20 cellular contexts compared by ENCODE assay signal in genomic region chr1:110856410-110856809, GRCh38. TPM values are rescaled to one million over a fixed set of nuclear protein-coding genes. Genes with fewer than 3 reads are reported as not detected.
A peak's percentile ranks its signal among the peaks of the same experiment; 100 is the strongest.
DNase-seq lines count a peak whose midpoint lies in the region; ATAC-seq, FAIRE-seq and TF ChIP-seq lines count a peak whose summit lies in the region.
"Had no signal": no experiment of that assay in that cellular context is flagged by ENCODE, and none has a peak within 500 bp of the region (broad histone marks: within the 10 kb centered on the region; RNA-seq: fewer than 3 reads in every experiment).

No MANE protein-coding gene starts in this region.

- ATAC-seq in A549 (no peak), left colon (peak; percentile 24)
- ATAC-seq: HCT116 had no signal

- no peaks in the 10 kb centered on the region for H3K9me3 ChIP-seq in A549

- H3K4me1 ChIP-seq in A549, result no peaks in the 10 kb centered on the region

- FAIRE-seq in A549 (lab: Jason Lieb, UNC) (no peak), GM19239 (lab: Jason Lieb, UNC) (no peak)
- FAIRE-seq: G401.6, GM12892, H1 had no signal

- no peak for TF ChIP-seq POLR2A in A549 (IDR thresholded peaks at IDR 0.05; ENCODE audit: low read length)

- no peak overlapping the region for H3K4me2 ChIP-seq in A549

- H3K4me3 ChIP-seq in A549, result no peak overlapping the region
- no peak overlapping the region for H3K4me3 ChIP-seq in LNCaP clone FGC (ENCODE audit: low read depth, low read length)
- H3K4me3 ChIP-seq: GM23248 had no signal

- WGBS in A549 (ENCODE audit: missing lambda C conversion rate), result 42% methylated on average over 2 of the region's 2 CpGs

- CTCF ChIA-PET in A549 (lab: Yijun Ruan, JAX), result no interaction called here

- TF ChIP-seq EP300 in A549 (IDR thresholded peaks at IDR 0.05), result no peak

- no peak for TF ChIP-seq RAD21 in A549 (conservative IDR thresholded peaks at IDR 0.05 in 1 of 2, IDR thresholded peaks at IDR 0.05 in 1 of 2)

- DNase-seq in DMS53 (lab: John Stamatoyannopoulos, UW), result peak; percentile 10
- no peak for DNase-seq in DMS53 treated with DMSO at 0.1 percent for 48 hours (lab: John Stamatoyannopoulos, UW; ENCODE audit: unreplicated experiment)
- DNase-seq in A549 (ENCODE audit: low read depth in 1 of 2, low spot score in 1 of 2), result no peak
- DNase-seq in LNCaP clone FGC (ENCODE audit: low read depth), result peak; percentile 33
- DNase-seq in left colon, result no peak
- no peak for DNase-seq in H4 (ENCODE audit: low spot score)
- no peak for DNase-seq in GM19239 (ENCODE audit: insufficient read length, low spot score)
- DNase-seq: 8988T; C1 segment of cervical spinal cord; Calu3; CD4-positive, alpha-beta memory T cell; COR-L47; DND-41; GM23248; H9 had no signal

- H3K27ac ChIP-seq in A549, result no peak overlapping the region
- H3K27ac ChIP-seq: GM23248 had no signal

- POLR2A ChIA-PET in A549 (lab: Yijun Ruan, JAX), result no interaction called here

- no peak for TF ChIP-seq CTCF in A549 (IDR thresholded peaks at IDR 0.05)
- no peak for TF ChIP-seq CTCF in LNCaP clone FGC (IDR thresholded peaks at IDR 0.05; ENCODE audit: control insufficient read depth, extremely low read depth, insufficient read depth)

- intact Hi-C loops in left colon (cut with DNase I, micrococcal nuclease), result no loop called here

TF ChIP-seq in A549, 52 proteins besides CTCF, POLR2A, EP300 and RAD21:
- TF ChIP-seq MAFK (IDR thresholded peaks at IDR 0.05; ENCODE audit: partially characterized antibody), result peak; percentile 64
- TF ChIP-seq HOXA7 (CRISPR knock-in tag; IDR thresholded peaks at IDR 0.05), result no peak

RNA-seq across cellular contexts. Expression of gene CD53, which starts 16.5 kb away (rescaled TPM):
- polyA plus RNA-seq in A549 (2011; rRNA removed) (not detected in 2 replicates), A549 (2017; fragmentation: RNase III; extraction: RNeasy Plus Mini Kit Qiagen cat#74134 plus additional on column Dnase treatment) (not detected in 3 replicates)
- polyA plus RNA-seq in A549 (2012; cell fraction: cytosol; rRNA removed), result 0.04 TPM in 1 of 2 replicates, not detected in the other
- not detected in 2 replicates for polyA plus RNA-seq in A549 (2012; cell fraction: nucleus; rRNA removed)
- polyA minus RNA-seq in A549 (2011; rRNA and poly(A)+ RNA removed), result not detected in 2 replicates
- total RNA-seq in left colon, result 10 to 100 TPM in 1 of 2 donors, 1 to 10 TPM in 1; 7.5 to 20.8 TPM
- total RNA-seq in H4 (2014; rRNA removed; shearing (Covaris generic)), result 0.08 and 0.35 TPM in 2 replicates
- total RNA-seq: Calu3, GM23248 had no signal
- polyA plus RNA-seq: BJ, GM23248 had no signal

Comparison
In these comparisons a context has a peak if more than half of its experiments do, and no peak if none do; other contexts are left out.
1. DNase-seq: peak in DMS53 (single experiment) and LNCaP clone FGC (single experiment); none in DMS53 treated with DMSO at 0.1 percent for 48 hours (single experiment), A549 (0 of 2), left colon (0 of 2), H4 (single experiment) and GM19239 (single experiment).